28 cellular contexts compared by ENCODE assay signal in genomic region chrX:6679550-6679949, GRCh38.
DNase-seq lines count a peak whose midpoint lies in the region; ATAC-seq, FAIRE-seq and TF ChIP-seq lines count a peak whose summit lies in the region.
"Had no signal": no experiment of that assay in that cellular context is flagged by ENCODE, and none has a peak within 500 bp of the region (broad histone marks: within the 10 kb centered on the region; RNA-seq: fewer than 3 reads in every experiment).

No MANE protein-coding gene starts in this region.

- peak; percentile 72 for ATAC-seq in left colon
- peak; percentile 69 for ATAC-seq in mucosa of descending colon
- no peak for ATAC-seq in GM19351 (IDR thresholded peaks at IDR 0.05; ENCODE audit: unreplicated experiment)
- ATAC-seq: A549; CD8-positive, alpha-beta T cell had no signal

- no peak for DNase-seq in left colon
- DNase-seq in mucosa of descending colon = peak in 1 of 3 donors; percentile 6
- DNase-seq in D721Med (ENCODE audit: insufficient read length, low spot score) = no peak
- DNase-seq: 8988T; ACHN; AML-193; BE2C; C1 segment of cervical spinal cord; Caco-2; Calu3; CD4-positive, alpha-beta memory T cell; CD4-positive, alpha-beta T cell; CD4-positive, CD25-positive, alpha-beta regulatory T cell; CD8-positive, alpha-beta memory T cell; CD8-positive, alpha-beta T cell; COR-L47; DMS 273 treated with DMSO at 0.1 percent for 48 hours; DMS153; DMS53; DMS79; DMS79 treated with DMSO at 0.1 percent for 48 hours; DND-41; EL had no signal

- TF ChIP-seq CTCF in mucosa of descending colon (IDR thresholded peaks at IDR 0.05) (no peak), D721Med (IDR thresholded peaks at IDR 0.05; ENCODE audit: insufficient read depth, missing control alignments) (no peak)

- no peak overlapping the region for H3K4me3 ChIP-seq in mucosa of descending colon
- H3K4me3 ChIP-seq: A549; BLaER1; BLaER1 treated with 17β-estradiol and CSF1 and Interleukin-3, amounts not matched to agents 10 nM and 100 nM had no signal

- H3K4me1 ChIP-seq in mucosa of descending colon (ENCODE audit: low read depth) = no peaks in the 10 kb centered on the region
- H3K4me1 ChIP-seq: A549; BE2C; BLaER1; BLaER1 treated with 17β-estradiol and CSF1 and Interleukin-3, amounts not matched to agents 10 nM and 100 nM; Caco-2 had no signal

- H3K36me3 ChIP-seq in mucosa of descending colon (ENCODE audit: low read depth) = no peaks in the 10 kb centered on the region
- H3K36me3 ChIP-seq: BE2C; BLaER1; BLaER1 treated with 17β-estradiol and CSF1 and Interleukin-3, amounts not matched to agents 10 nM and 100 nM had no signal

- H3K9me3 ChIP-seq in mucosa of descending colon = no peaks in the 10 kb centered on the region
- H3K9me3 ChIP-seq: A549, BE2C, BLaER1, Caco-2 had no signal

- FAIRE-seq in D721Med (lab: Jason Lieb, UNC) = no peak
- FAIRE-seq: A204.1, A549 had no signal

- intact Hi-C loops in left colon (cut with DNase I, micrococcal nuclease) (no loop called here), mucosa of descending colon (cut with DNase I, micrococcal nuclease) (no loop called here)
